8 cellular contexts compared by ENCODE assay signal in the genomic region with DNA sequence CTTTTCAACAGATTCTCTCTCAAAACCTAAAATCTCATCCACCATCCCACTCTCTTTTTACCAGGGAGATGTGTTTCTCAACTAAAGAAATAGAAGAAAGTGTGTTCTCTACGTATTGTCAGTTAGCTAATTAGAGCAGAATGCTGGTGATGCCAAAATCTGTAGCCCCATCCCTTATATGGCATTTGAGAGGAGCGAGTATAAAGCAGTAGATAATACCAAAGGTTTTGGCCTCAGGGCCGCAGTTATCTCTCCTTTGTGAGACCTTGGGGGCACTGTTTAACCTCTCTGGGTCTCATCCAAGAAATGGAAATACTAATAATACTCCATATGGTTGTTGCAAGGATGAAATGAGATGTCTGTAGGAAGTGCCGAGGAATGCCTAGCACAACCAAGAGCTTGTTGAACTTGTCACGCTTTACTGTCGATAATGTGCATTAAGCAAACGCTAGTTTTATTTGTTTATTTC. TPM values are rescaled to one million over a fixed set of nuclear protein-coding genes. Genes with fewer than 3 reads are reported as not detected.
DNase-seq lines count a peak whose midpoint lies in the region; ATAC-seq, FAIRE-seq and TF ChIP-seq lines count a peak whose summit lies in the region.

No MANE protein-coding gene starts in this region.

- CTCF ChIA-PET in A673 (lab: Charles Lee), result interaction anchor here (1.2 kb wide), 1 partner anchor 11 kb away, joined by 4 read pairs; no protein-coding TSS in a partner anchor

- peaks cover 43% of the 10 kb centered on the region for H3K79me2 ChIP-seq in astrocyte (ENCODE audit: insufficient read depth, low read length)

- H3K27ac ChIP-seq in A673 (ENCODE audit: low read depth, low read length, poor library complexity, severe bottlenecking), result peak overlapping the region; percentile 91
- peak overlapping the region; percentile 91 for H3K27ac ChIP-seq in astrocyte (ENCODE audit: low read depth, low read length)
- H3K27ac ChIP-seq in testis, result peak overlapping the region; percentile 93 to 95

- FAIRE-seq in astrocyte (lab: Jason Lieb, UNC), result no peak

- H3K4me3 Mint-ChIP-seq in astrocyte (ENCODE audit: unreplicated experiment), result peak overlapping the region; percentile 98

- TF ChIP-seq POLR2A in testis (IDR thresholded peaks at IDR 0.05), result no peak

- H3K4me1 Mint-ChIP-seq in astrocyte (ENCODE audit: low read depth, unreplicated experiment), result peaks cover 25% of the 10 kb centered on the region

- peaks cover 32% of the 10 kb centered on the region for H4K20me1 ChIP-seq in astrocyte (ENCODE audit: insufficient read depth, low read length)

- H3K36me3 ChIP-seq in A673 (ENCODE audit: insufficient read depth, low read length, poor library complexity, severe bottlenecking) (peaks cover 17% of the 10 kb centered on the region), astrocyte (ENCODE audit: insufficient read depth, low read length) (peaks cover 9% of the 10 kb centered on the region), kidney epithelial cell (ENCODE audit: control insufficient read depth, insufficient read depth, low read length) (peaks cover 1% of the 10 kb centered on the region), testis (ENCODE audit: low read depth, missing control alignments) (no peaks in the 10 kb centered on the region)

- no TSS peak for BruUV-seq in A673 (replicated peaks; lab: Mats Ljungman, UMichigan)

- H3K4me3 ChIP-seq in A673 (ENCODE audit: low read depth, low read length, poor library complexity, severe bottlenecking) (peak overlapping the region; percentile 88), astrocyte (ENCODE audit: insufficient read depth, low read depth, low read length) (peak overlapping the region; percentile 86), kidney epithelial cell (ENCODE audit: low read depth, low read length) (peak overlapping the region; percentile 91), testis (peak overlapping the region; percentile 79 to 84)

- no peak for TF ChIP-seq CTCF in A673 (conservative IDR thresholded peaks at IDR 0.05; ENCODE audit: low read depth, low read length)
- TF ChIP-seq CTCF in astrocyte (IDR thresholded peaks at IDR 0.05; ENCODE audit: insufficient read depth, low read depth, low read length), result no peak
- TF ChIP-seq CTCF in kidney epithelial cell (IDR thresholded peaks at IDR 0.05; ENCODE audit: insufficient read depth, low read length, poor library complexity, severe bottlenecking), result no peak
- no peak for TF ChIP-seq CTCF in testis (IDR thresholded peaks at IDR 0.05)

- H2AFZ ChIP-seq in astrocyte (ENCODE audit: low read depth, low read length), result peak overlapping the region; percentile 97

- peak overlapping the region; percentile 92 for H3K9ac ChIP-seq in astrocyte (ENCODE audit: low read length)

- H3K4me1 ChIP-seq in A673 (ENCODE audit: insufficient read depth, low read length, poor library complexity, severe bottlenecking) (peaks cover 11% of the 10 kb centered on the region), astrocyte (ENCODE audit: insufficient read depth, low read length) (peaks cover 13% of the 10 kb centered on the region), testis (peaks cover 7% of the 10 kb centered on the region)

- no peak for DNase-seq in A673 (ENCODE audit: low spot score)
- DNase-seq in astrocyte (ENCODE audit: low read depth), result no peak
- DNase-seq in kidney epithelial cell (ENCODE audit: low read depth), result no peak
- DNase-seq in testis, result no peak

- peak overlapping the region; percentile 89 for H3K4me2 ChIP-seq in astrocyte (ENCODE audit: low read length)

- H3K27ac Mint-ChIP-seq in astrocyte (ENCODE audit: unreplicated experiment), result peak overlapping the region; percentile 99

- peak; percentile 9 for ATAC-seq in GM18907 (IDR thresholded peaks at IDR 0.05; ENCODE audit: unreplicated experiment)
- peak; percentile 2 for ATAC-seq in HG03558 (IDR thresholded peaks at IDR 0.05; ENCODE audit: extremely low read depth, unreplicated experiment)
- no peak for ATAC-seq in HG02884 (IDR thresholded peaks at IDR 0.05; ENCODE audit: unreplicated experiment)
- no peak for ATAC-seq in GM18861 (IDR thresholded peaks at IDR 0.05; ENCODE audit: unreplicated experiment)

- no peaks in the 10 kb centered on the region for H3K9me3 Mint-ChIP-seq in astrocyte (ENCODE audit: unreplicated experiment)

- intact Hi-C loops in A673 (cut with micrococcal nuclease; ENCODE audit: unreplicated experiment) (no loop called here), testis (cut with DNase I; ENCODE audit: low total_unique reads) (loop anchor here (10.0 kb wide), 1 partner anchor 114 kb away; the partner anchor contains the start of gene LAMB1)

- 1 to 3% methylated on average over 7 of the region's 7 CpGs for WGBS in testis, 2 donors

- H3K27me3 ChIP-seq in A673 (replicated peaks; ENCODE audit: insufficient read depth, low read depth, low read length, poor library complexity) (peaks cover 3% of the 10 kb centered on the region), astrocyte (ENCODE audit: insufficient read depth, low read length) (peaks cover 9% of the 10 kb centered on the region), kidney epithelial cell (ENCODE audit: control insufficient read depth, insufficient read depth, low read length) (no peaks in the 10 kb centered on the region), testis (no peaks in the 10 kb centered on the region)

- no peaks in the 10 kb centered on the region for H3K27me3 Mint-ChIP-seq in astrocyte (ENCODE audit: low read depth, unreplicated experiment)

- POLR2A ChIA-PET in A673 (lab: Charles Lee; ENCODE audit: low non-redundant PET), result no interaction called here

- H3K36me3 Mint-ChIP-seq in astrocyte (ENCODE audit: low read depth, unreplicated experiment), result peaks cover 5% of the 10 kb centered on the region

- H3K9me3 ChIP-seq in A673 (ENCODE audit: low read depth, low read length, poor library complexity, severe bottlenecking) (no peaks in the 10 kb centered on the region), astrocyte (ENCODE audit: insufficient read depth, low read depth, low read length) (no peaks in the 10 kb centered on the region), testis (no peaks in the 10 kb centered on the region)

RNA-seq across cellular contexts. Expression of gene DLD, which starts 0.5 kb away (rescaled TPM):
- total RNA-seq in A673 (2021), result 121 and 124 TPM in 2 replicates
- total RNA-seq in astrocyte, result 73.1 and 73.3 TPM in 2 replicates
- total RNA-seq in kidney epithelial cell, result 42.6 and 68.8 TPM in 2 replicates
- total RNA-seq in testis, result 10 to 100 TPM; 50.2 to 57.3 TPM
- polyA plus RNA-seq in testis (ENCODE audit: insufficient read depth, low read depth, low replicate concordance), result 63.7 TPM

Comparison
In these comparisons a context has a peak if more than half of its experiments do, and no peak if none do; other contexts are left out.
1. ATAC-seq: peak in GM18907 (single experiment) and HG03558 (single experiment); none in HG02884 (single experiment) and GM18861 (single experiment).
2. Peak in every context shown above with its lines, with median percentiles within 50 percentile points of each other: H3K27ac ChIP-seq and H3K4me3 ChIP-seq.